24 cellular contexts compared by ENCODE assay signal in the genomic region with DNA sequence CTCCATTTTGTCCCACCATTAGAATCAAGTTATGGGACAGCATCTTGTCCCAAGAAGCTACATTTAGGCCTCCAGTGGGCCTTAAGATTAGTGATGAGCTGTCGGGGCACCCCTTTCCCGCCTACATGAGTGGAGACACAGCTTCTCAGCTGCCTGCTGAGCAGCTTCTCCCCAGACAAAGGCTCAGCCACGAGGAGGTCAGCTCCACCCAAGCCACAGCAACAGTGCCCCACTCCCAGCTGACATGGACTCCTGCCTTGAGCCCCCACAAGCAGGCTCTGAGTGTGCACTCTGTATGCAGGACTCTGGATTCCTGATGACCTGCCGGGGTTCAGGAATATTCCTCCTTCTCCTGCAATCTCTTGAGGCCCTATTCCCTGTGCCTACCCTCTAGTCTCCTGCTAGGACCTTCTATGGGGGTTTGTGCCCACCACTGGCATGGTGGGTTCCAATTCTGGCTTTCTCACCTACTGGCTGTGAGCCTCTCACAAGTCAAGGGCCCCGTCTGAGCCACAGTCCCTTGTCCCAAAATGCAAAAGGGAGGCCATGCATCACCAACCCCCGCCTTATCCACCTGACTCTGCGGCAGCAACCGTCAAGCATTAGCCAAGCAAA.
DNase-seq lines count a peak whose midpoint lies in the region; ATAC-seq, FAIRE-seq and TF ChIP-seq lines count a peak whose summit lies in the region.
"Had no signal": no experiment of that assay in that cellular context is flagged by ENCODE, and none has a peak within 500 bp of the region (broad histone marks: within the 10 kb centered on the region; RNA-seq: fewer than 3 reads in every experiment).

No MANE protein-coding gene starts in this region.

- no peak for TF ChIP-seq RAD21 in GM12878 (IDR thresholded peaks at IDR 0.05; ENCODE audit: insufficient read depth, low read depth, low read length)

- ATAC-seq in GM12878, result peak; percentile 8; the same call in 2 of the 3 replicates
- ATAC-seq in GM21528 (IDR thresholded peaks at IDR 0.05; ENCODE audit: low FRiP score, unreplicated experiment), result no peak

- 18% methylated on average over 8 of the region's 8 CpGs for WGBS in GM12878 (ENCODE audit: insufficient coverage, insufficient replicate concordance, low lambda C conversion rate, missing lambda C conversion rate)
- no CpG with 5 or more reads among the region's 8 CpGs for WGBS in neuronal stem cell (ENCODE audit: extremely low coverage in 2 of 2, insufficient read length in 2 of 2, insufficient replicate concordance in 1 of 2), 2 donors

- RAD21 ChIA-PET in GM12878 (lab: Charles Lee; ENCODE audit: unreplicated experiment), result no interaction called here

- no peak for TF ChIP-seq POLR2A in GM12878 (IDR thresholded peaks at IDR 0.05; ENCODE audit: low read depth, low read length)

- H2BK12ac ChIP-seq in neuronal stem cell (ENCODE audit: low read length), result no peak overlapping the region

- H3K4me1 ChIP-seq in BLaER1 treated with 17β-estradiol and CSF1 and Interleukin-3, amounts not matched to agents 10 nM and 100 nM, result peaks cover 0 to 45% (median 22%) of the 10 kb centered on the region in 10 experiments; a peak in 11 of 20 replicates
- H3K4me1 ChIP-seq in GM12878 (ENCODE audit: control insufficient read depth, insufficient read depth, low read length) (no peaks in the 10 kb centered on the region), neuronal stem cell (ENCODE audit: control insufficient read depth in 2 of 2, insufficient read depth in 1 of 2, low read depth in 1 of 2, low read length in 2 of 2) (peaks cover 0 to 6% of the 10 kb centered on the region in 2 donors)
- H3K4me1 ChIP-seq: BE2C had no signal

- intact Hi-C loops in GM12878 (cut with micrococcal nuclease; ENCODE audit: unreplicated experiment), result no loop called here

- no peaks in the 10 kb centered on the region for H4K20me1 ChIP-seq in BLaER1 treated with 17β-estradiol and CSF1 and Interleukin-3, amounts not matched to agents 10 nM and 100 nM
- no peaks in the 10 kb centered on the region for H4K20me1 ChIP-seq in GM12878 (ENCODE audit: control insufficient read depth, insufficient read depth)

- no peaks in the 10 kb centered on the region for H3K9me3 ChIP-seq in BLaER1 treated with 17β-estradiol and CSF1 and Interleukin-3, amounts not matched to agents 10 nM and 100 nM (replicated peaks in 1 of 11)
- H3K9me3 ChIP-seq in GM12878 (replicated peaks; ENCODE audit: control insufficient read depth, insufficient read depth, low read length) (no peaks in the 10 kb centered on the region; the same call in 2 of the 3 replicates), neuronal stem cell (replicated peaks in 1 of 2; ENCODE audit: control insufficient read depth in 2 of 2, insufficient read depth in 1 of 2, low read depth in 1 of 2, low read length in 2 of 2) (no peaks in the 10 kb centered on the region)
- H3K9me3 ChIP-seq: BE2C had no signal

- no peak for TF ChIP-seq EP300 in GM12878 (IDR thresholded peaks at IDR 0.05; ENCODE audit: borderline replicate concordance in 1 of 2, control insufficient read depth in 1 of 2, low read depth in 2 of 2, low read length in 2 of 2)

- H2AFZ ChIP-seq in GM12878 (ENCODE audit: control insufficient read depth, low read depth, low read length) (no peak overlapping the region), neuronal stem cell (ENCODE audit: low read length) (no peak overlapping the region)

- no TSS peak for BruUV-seq in GM12878 (replicated peaks; lab: Mats Ljungman, UMichigan)

- no peak overlapping the region for H2BK15ac ChIP-seq in neuronal stem cell (ENCODE audit: low read length)

- CTCF ChIA-PET in GM12878 (lab: Yijun Ruan, JAX), result no interaction called here

- H4K91ac ChIP-seq in neuronal stem cell (ENCODE audit: low read depth, low read length, poor library complexity), result no peak overlapping the region

- no peak overlapping the region for H4K8ac ChIP-seq in neuronal stem cell (ENCODE audit: low read depth, low read length)

- H3K23ac ChIP-seq in neuronal stem cell (ENCODE audit: low read depth, low read length, poor library complexity), result no peak overlapping the region

- H3K4ac ChIP-seq in neuronal stem cell (ENCODE audit: low read length), result no peak overlapping the region

- H3K36me3 ChIP-seq in BLaER1 treated with 17β-estradiol and CSF1 and Interleukin-3, amounts not matched to agents 10 nM and 100 nM, result no peaks in the 10 kb centered on the region
- H3K36me3 ChIP-seq in GM12878 (ENCODE audit: control insufficient read depth in 2 of 2, insufficient read depth in 2 of 2, low read length in 1 of 2) (no peaks in the 10 kb centered on the region), neuronal stem cell (replicated peaks in 1 of 2; ENCODE audit: control insufficient read depth in 2 of 2, insufficient read depth in 2 of 2, low read length in 2 of 2) (no peaks in the 10 kb centered on the region)
- H3K36me3 ChIP-seq: BE2C had no signal

- H3K9ac ChIP-seq in BLaER1 treated with 17β-estradiol and CSF1 and Interleukin-3, amounts not matched to agents 10 nM and 100 nM, result no peak overlapping the region
- H3K9ac ChIP-seq in GM12878 (ENCODE audit: control insufficient read depth, insufficient read depth, low read length) (no peak overlapping the region), neuronal stem cell (ENCODE audit: low read depth, low read length, poor library complexity) (no peak overlapping the region)

- H2BK120ac ChIP-seq in neuronal stem cell (ENCODE audit: low read depth, low read length), result no peak overlapping the region

- peaks cover 0 to 14% (median 4%) of the 10 kb centered on the region in 11 experiments; a peak in 8 of 22 replicates for H3K27me3 ChIP-seq in BLaER1 treated with 17β-estradiol and CSF1 and Interleukin-3, amounts not matched to agents 10 nM and 100 nM
- H3K27me3 ChIP-seq in GM12878 (replicated peaks in 1 of 2; ENCODE audit: control insufficient read depth in 2 of 2, insufficient read depth in 2 of 2, low read length in 1 of 2) (no peaks in the 10 kb centered on the region), neuronal stem cell (ENCODE audit: control insufficient read depth in 3 of 3, insufficient read depth in 3 of 3, low read depth in 1 of 3, low read length in 3 of 3) (no peaks in the 10 kb centered on the region)
- H3K27me3 ChIP-seq: BE2C had no signal

- no peak overlapping the region for H3K27ac ChIP-seq in BLaER1 treated with 17β-estradiol and CSF1 and Interleukin-3, amounts not matched to agents 10 nM and 100 nM
- H3K27ac ChIP-seq in GM12878 (ENCODE audit: control insufficient read depth, insufficient read depth) (no peak overlapping the region), neuronal stem cell (replicated peaks; ENCODE audit: low read length) (no peak overlapping the region)

- peak overlapping the region in 8 of 11 experiments; percentile 10 to 69 (median 35); a peak in 13 of 22 replicates for H3K4me2 ChIP-seq in BLaER1 treated with 17β-estradiol and CSF1 and Interleukin-3, amounts not matched to agents 10 nM and 100 nM
- H3K4me2 ChIP-seq in GM12878 (ENCODE audit: control insufficient read depth, insufficient read depth) (no peak overlapping the region), neuronal stem cell (ENCODE audit: insufficient read depth, low read length, poor library complexity, severe bottlenecking) (no peak overlapping the region)

- H3K18ac ChIP-seq in neuronal stem cell (ENCODE audit: low read length), result peak overlapping the region; percentile 55

- POLR2A ChIA-PET in GM12878 (lab: Charles Lee), result interaction anchor here (1.3 kb wide), 1 partner anchor 8 kb away, joined by 3 read pairs; no protein-coding TSS in a partner anchor

- H2AK5ac ChIP-seq in neuronal stem cell (ENCODE audit: low read depth, low read length), result peak overlapping the region; percentile 89

- no peak overlapping the region for H3K4me3 ChIP-seq in BLaER1 treated with 17β-estradiol and CSF1 and Interleukin-3, amounts not matched to agents 10 nM and 100 nM
- H3K4me3 ChIP-seq in GM12878 (no peak overlapping the region), neuronal stem cell (ENCODE audit: low read length in 2 of 2) (no peak overlapping the region)

- no peak overlapping the region for H3K14ac ChIP-seq in neuronal stem cell (ENCODE audit: low read length)

- no peaks in the 10 kb centered on the region for H3K79me2 ChIP-seq in GM12878 (ENCODE audit: control insufficient read depth, insufficient read depth, low read length)

- no peak overlapping the region for H2BK5ac ChIP-seq in neuronal stem cell (ENCODE audit: low read length)

- FAIRE-seq in GM12878 (lab: Jason Lieb, UNC), result no peak
- FAIRE-seq: A204.1, GM12892, GM18507 had no signal

- SMC1A ChIA-PET in GM12878 (lab: Charles Lee; ENCODE audit: uncharacterized antibody, unreplicated experiment), result interaction anchor here (1.0 to 1.3 kb wide), 6 partner anchors 8 to 165 kb away, joined by 3 to 6 read pairs (median 3); no protein-coding TSS in a partner anchor

- DNase-seq in GM12878 (ENCODE audit: low read depth, low spot score), result no peak
- no peak for DNase-seq in neuronal stem cell (ENCODE audit: low spot score)
- DNase-seq in HuH-7.5 (ENCODE audit: low spot score), result no peak
- no peak for DNase-seq in activated gamma-delta T cell treated with Interleukin-2 at 50 U/mL for 16 hours
- DNase-seq in NOMO-1 treated with DMSO at 0.1 percent for 48 hours (lab: John Stamatoyannopoulos, UW; ENCODE audit: unreplicated experiment), result no peak
- DNase-seq: 8988T; ACHN; BE2C; C1 segment of cervical spinal cord; CD4-positive, alpha-beta memory T cell; CD4-positive, CD25-positive, alpha-beta regulatory T cell; CD8-positive, alpha-beta memory T cell; COR-L47; DMS 273 treated with DMSO at 0.1 percent for 48 hours; DMS53; DMS79; DND-41; EL; GDM1 had no signal

- TF ChIP-seq CTCF in GM12878 (IDR thresholded peaks at IDR 0.05 in 2 of 3, conservative IDR thresholded peaks at IDR 0.05 in 1 of 3; ENCODE audit: control insufficient read depth in 2 of 3, extremely low read depth in 1 of 3, insufficient read depth in 1 of 3, low read depth in 3 of 3, low read length in 3 of 3), result no peak

- no peaks in the 10 kb centered on the region for H3K79me1 ChIP-seq in neuronal stem cell (ENCODE audit: low read depth, low read length)

- in situ Hi-C loops in GM12878 (cut with MboI), result no loop called here

TF ChIP-seq in GM12878, 131 proteins besides CTCF, POLR2A, EP300 and RAD21 (continues in another document):
- TF ChIP-seq, protein P1, sequence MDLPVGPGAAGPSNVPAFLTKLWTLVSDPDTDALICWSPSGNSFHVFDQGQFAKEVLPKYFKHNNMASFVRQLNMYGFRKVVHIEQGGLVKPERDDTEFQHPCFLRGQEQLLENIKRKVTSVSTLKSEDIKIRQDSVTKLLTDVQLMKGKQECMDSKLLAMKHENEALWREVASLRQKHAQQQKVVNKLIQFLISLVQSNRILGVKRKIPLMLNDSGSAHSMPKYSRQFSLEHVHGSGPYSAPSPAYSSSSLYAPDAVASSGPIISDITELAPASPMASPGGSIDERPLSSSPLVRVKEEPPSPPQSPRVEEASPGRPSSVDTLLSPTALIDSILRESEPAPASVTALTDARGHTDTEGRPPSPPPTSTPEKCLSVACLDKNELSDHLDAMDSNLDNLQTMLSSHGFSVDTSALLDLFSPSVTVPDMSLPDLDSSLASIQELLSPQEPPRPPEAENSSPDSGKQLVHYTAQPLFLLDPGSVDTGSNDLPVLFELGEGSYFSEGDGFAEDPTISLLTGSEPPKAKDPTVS (IDR thresholded peaks at IDR 0.05; ENCODE audit: low read depth, low read length), result no peak
- no peak for TF ChIP-seq SUPT20H (IDR thresholded peaks at IDR 0.05; ENCODE audit: borderline replicate concordance, control insufficient read depth, low read depth, low read length)
- no peak for TF ChIP-seq ASH2L (IDR thresholded peaks at IDR 0.05; ENCODE audit: borderline replicate concordance, low read depth)

Comparison
In these comparisons a context has a peak if more than half of its experiments do, and no peak if none do; other contexts are left out.
1. H3K4me2 ChIP-seq: peak in BLaER1 treated with 17β-estradiol and CSF1 and Interleukin-3, amounts not matched to agents 10 nM and 100 nM (8 of 11); none in GM12878 (single experiment) and neuronal stem cell (single experiment).